Comparison of ENCODE assay signal across 9 cellular contexts in the genomic region with DNA sequence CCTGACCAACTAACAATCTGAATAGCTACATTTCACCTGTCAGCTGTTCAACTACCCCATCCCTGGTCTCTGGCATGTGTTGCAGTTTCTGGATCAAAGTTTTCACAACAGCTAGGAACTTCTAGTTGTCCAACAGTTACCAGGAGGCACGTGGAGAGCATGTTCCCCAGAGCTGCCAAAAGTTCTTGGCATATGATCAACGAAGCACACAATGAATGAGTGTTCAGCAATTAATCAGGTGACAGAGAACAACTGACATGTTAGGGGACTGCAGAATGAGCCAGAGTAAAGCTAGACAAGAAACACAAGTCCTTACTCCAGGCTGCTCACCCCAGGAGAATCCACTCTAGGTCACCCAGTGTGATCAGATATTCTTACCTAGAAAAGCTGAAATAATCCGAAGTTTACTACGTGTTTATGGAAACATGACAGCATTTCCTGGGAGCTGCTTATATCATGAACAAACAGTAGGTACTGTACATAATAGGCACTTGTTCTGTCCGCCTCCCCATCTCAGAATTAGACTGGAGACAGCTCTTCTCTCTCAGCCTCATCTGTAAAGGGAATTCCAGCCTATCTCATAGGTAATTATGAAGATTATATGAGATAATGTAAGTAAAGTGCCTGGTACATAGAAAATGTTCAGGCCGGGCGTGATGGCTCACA. TPM values are rescaled to one million over a fixed set of nuclear protein-coding genes. Genes with fewer than 3 reads are reported as not detected.
A peak's percentile ranks its signal among the peaks of the same experiment; 100 is the strongest.
DNase-seq lines count a peak whose midpoint lies in the region; ATAC-seq and TF ChIP-seq lines count a peak whose summit lies in the region.
"Had no signal": no experiment of that assay in that cellular context is flagged by ENCODE, and none has a peak within 500 bp of the region (broad histone marks: within the 10 kb centered on the region; RNA-seq: fewer than 3 reads in every experiment).

No MANE protein-coding gene starts in this region.

- peaks cover 18% of the 10 kb centered on the region for H3K9me3 Mint-ChIP-seq in neural crest cell

- H3K27me3 Mint-ChIP-seq in neural crest cell (ENCODE audit: low read depth), result no peaks in the 10 kb centered on the region

- peaks cover 5% of the 10 kb centered on the region for H3K4me1 Mint-ChIP-seq in neural crest cell

- no peak overlapping the region for H3K4me3 ChIP-seq in fibroblast of pulmonary artery (replicated peaks; ENCODE audit: low read depth, low read length)
- H3K4me3 ChIP-seq: BLaER1 treated with 17β-estradiol and CSF1 and Interleukin-3, amounts not matched to agents 10 nM and 100 nM had no signal

- no peak for ATAC-seq in HG03097 (IDR thresholded peaks at IDR 0.05; ENCODE audit: low FRiP score, unreplicated experiment)

- DNase-seq in Ammon's horn (ENCODE audit: low spot score) (peak; percentile 76), NCI-H2196 treated with DMSO at 0.1 percent for 48 hours (lab: John Stamatoyannopoulos, UW; ENCODE audit: unreplicated experiment) (peak; percentile 35), fibroblast of pulmonary artery (ENCODE audit: low read depth) (peak; percentile 92), neural crest cell (ENCODE audit: low read depth, low spot score) (no peak), NCI-H146 (lab: John Stamatoyannopoulos, UW) (no peak), cerebellar nuclear complex (lab: John Stamatoyannopoulos, UW) (no peak), dedifferentiated amniotic fluid mesenchymal stem cell (ENCODE audit: extremely low spot score) (no peak)

- peak overlapping the region; percentile 5 for H3K27ac Mint-ChIP-seq in neural crest cell (ENCODE audit: unreplicated experiment)

- peaks cover 19% of the 10 kb centered on the region for H3K36me3 Mint-ChIP-seq in neural crest cell (ENCODE audit: low read depth)

- H3K4me3 Mint-ChIP-seq in neural crest cell, result no peak overlapping the region

- TF ChIP-seq CTCF in fibroblast of pulmonary artery (IDR thresholded peaks at IDR 0.05; ENCODE audit: low read length, missing control alignments), result no peak
- no peak for TF ChIP-seq CTCF in neural crest cell (conservative IDR thresholded peaks at IDR 0.05)

RNA-seq across cellular contexts. Expression of gene ZNF438, which starts 50.6 kb away (rescaled TPM):
- total RNA-seq in neural crest cell, result 3.5 and 4.0 TPM in 2 replicates

Comparison
In these comparisons a context has a peak if more than half of its experiments do, and no peak if none do; other contexts are left out.
1. DNase-seq: peak in Ammon's horn (single experiment), NCI-H2196 treated with DMSO at 0.1 percent for 48 hours (single experiment) and fibroblast of pulmonary artery (single experiment); none in neural crest cell (single experiment), NCI-H146 (single experiment), cerebellar nuclear complex (0 of 2) and dedifferentiated amniotic fluid mesenchymal stem cell (single experiment).